ENCODE assay signal across 8 cellular contexts in genomic region chr11:9574556-9574805, GRCh38.
DNase-seq lines count a peak whose midpoint lies in the region; ATAC-seq and TF ChIP-seq lines count a peak whose summit lies in the region.

No MANE protein-coding gene starts in this region.

- H3K27ac ChIP-seq in 22Rv1, result peak overlapping the region; percentile 97
- H3K27ac ChIP-seq in iPS-20b (ENCODE audit: low read length), result peak overlapping the region; percentile 26

- H3K36me3 ChIP-seq in adipocyte (ENCODE audit: control insufficient read depth, insufficient read depth, low read length, severe bottlenecking) (peaks cover 6% of the 10 kb centered on the region), iPS-20b (ENCODE audit: insufficient read depth, low read depth, low read length) (peaks cover 45% of the 10 kb centered on the region)

- no peaks in the 10 kb centered on the region for H3K9me3 Mint-ChIP-seq in stimulated activated naive CD8-positive, alpha-beta T cell treated with anti-CD3 and anti-CD28 coated beads, Interleukin-15, Interleukin-2, amounts not matched to agents 100 ng/mL and 50 ng/mL, for 24 hours

- H3K9ac ChIP-seq in adipocyte (ENCODE audit: low read length) (peak overlapping the region; percentile 96), iPS-20b (ENCODE audit: low read depth, low read length) (peak overlapping the region; percentile 97)

- H3K4me1 Mint-ChIP-seq in stimulated activated naive CD8-positive, alpha-beta T cell treated with anti-CD3 and anti-CD28 coated beads, Interleukin-15, Interleukin-2, amounts not matched to agents 100 ng/mL and 50 ng/mL, for 24 hours (ENCODE audit: low read depth), result peaks cover 42% of the 10 kb centered on the region

- peaks cover 48% of the 10 kb centered on the region for H3K36me3 Mint-ChIP-seq in stimulated activated naive CD8-positive, alpha-beta T cell treated with anti-CD3 and anti-CD28 coated beads, Interleukin-15, Interleukin-2, amounts not matched to agents 100 ng/mL and 50 ng/mL, for 24 hours (ENCODE audit: low read depth)

- H3K4me3 Mint-ChIP-seq in stimulated activated naive CD8-positive, alpha-beta T cell treated with anti-CD3 and anti-CD28 coated beads, Interleukin-15, Interleukin-2, amounts not matched to agents 100 ng/mL and 50 ng/mL, for 24 hours, result peak overlapping the region; percentile 89

- H3K4me1 ChIP-seq in adipocyte (ENCODE audit: control insufficient read depth, insufficient read depth, low read length), result peaks cover 27% of the 10 kb centered on the region
- H3K4me1 ChIP-seq in iPS-20b (ENCODE audit: insufficient read depth, low read length), result peaks cover 17% of the 10 kb centered on the region

- no peaks in the 10 kb centered on the region for H3K9me3 ChIP-seq in adipocyte (ENCODE audit: control insufficient read depth, low read length)
- no peaks in the 10 kb centered on the region for H3K9me3 ChIP-seq in iPS-20b (ENCODE audit: insufficient read depth, low read depth, low read length)

- no peak for TF ChIP-seq CTCF in 22Rv1 (IDR thresholded peaks at IDR 0.05)

- ATAC-seq in HG03039 (IDR thresholded peaks at IDR 0.05; ENCODE audit: unreplicated experiment), result peak; percentile 0
- ATAC-seq in activated CD4-positive, CD25-positive, alpha-beta regulatory T cell treated with anti-CD3 and anti-CD28 coated beads, Interleukin-2, amount 50 U/mL, for 24 hours, result no peak

- H3K4me3 ChIP-seq in adipocyte (ENCODE audit: low read length) (peak overlapping the region; percentile 90), iPS-20b (ENCODE audit: low read length) (peak overlapping the region; percentile 98)

- H3K27me3 Mint-ChIP-seq in stimulated activated naive CD8-positive, alpha-beta T cell treated with anti-CD3 and anti-CD28 coated beads, Interleukin-15, Interleukin-2, amounts not matched to agents 100 ng/mL and 50 ng/mL, for 24 hours, result peaks cover 5% of the 10 kb centered on the region

- H3K27me3 ChIP-seq in adipocyte (replicated peaks; ENCODE audit: control insufficient read depth, insufficient read depth, low read length) (no peaks in the 10 kb centered on the region), iPS-20b (ENCODE audit: insufficient read depth, low read length) (no peaks in the 10 kb centered on the region)

- DNase-seq in adipocyte (ENCODE audit: low read depth) (no peak), NCI-H2081 (lab: John Stamatoyannopoulos, UW) (no peak), HPDE6-E6E7 (ENCODE audit: extremely low spot score) (no peak)

- H3K27ac Mint-ChIP-seq in stimulated activated naive CD8-positive, alpha-beta T cell treated with anti-CD3 and anti-CD28 coated beads, Interleukin-15, Interleukin-2, amounts not matched to agents 100 ng/mL and 50 ng/mL, for 24 hours, result peak overlapping the region; percentile 81
